In genomic region chr2:218244665-218245064, GRCh38 we compare ENCODE assay signal across 23 cellular contexts. TPM values are rescaled to one million over a fixed set of nuclear protein-coding genes. Genes with fewer than 3 reads are reported as not detected.
DNase-seq lines count a peak whose midpoint lies in the region; ATAC-seq and TF ChIP-seq lines count a peak whose summit lies in the region.
"Had no signal": no experiment of that assay in that cellular context is flagged by ENCODE, and none has a peak within 500 bp of the region (broad histone marks: within the 10 kb centered on the region; RNA-seq: fewer than 3 reads in every experiment).

No MANE protein-coding gene starts in this region.

- ATAC-seq in activated T-cell treated with anti-CD3 and anti-CD28 coated beads, Interleukin-2, amount 50 U/mL, for 4 hours: no peak
- no peak for ATAC-seq in CD8-positive, alpha-beta T cell
- ATAC-seq in activated naive CD8-positive, alpha-beta T cell treated with anti-CD3 and anti-CD28 coated beads, Interleukin-2, amount 10 ng/mL, durations not matched to agents 7 days and 5 days (ENCODE audit: low read depth): no peak
- no peak for ATAC-seq in natural killer cell treated with Interleukin-12 subunit alpha and Interleukin-12 subunit beta and Interleukin-15 and Interleukin-18, amount 100 ng/mL, for 72 hours
- ATAC-seq in SK-N-SH treated with all-trans-retinoic acid at 6 μM for 48 hours: no peak

- peaks cover 32% of the 10 kb centered on the region for H3K4me1 Mint-ChIP-seq in activated T-cell treated with anti-CD3 and anti-CD28 coated beads, Interleukin-2, amount 50 U/mL, for 24 hours (ENCODE audit: low read depth)
- peaks cover 15% of the 10 kb centered on the region for H3K4me1 Mint-ChIP-seq in activated T-cell treated with anti-CD3 and anti-CD28 coated beads, Interleukin-2, amount 50 U/mL, for 4 hours (ENCODE audit: low read depth)
- peaks cover 38% of the 10 kb centered on the region for H3K4me1 Mint-ChIP-seq in CD8-positive, alpha-beta T cell (ENCODE audit: low read depth)
- H3K4me1 Mint-ChIP-seq in activated naive CD8-positive, alpha-beta T cell treated with anti-CD3 and anti-CD28 coated beads, Interleukin-2, amount 10 ng/mL, durations not matched to agents 7 days and 5 days: peaks cover 24% of the 10 kb centered on the region
- peaks cover 12 to 26% of the 10 kb centered on the region in 2 donors for H3K4me1 Mint-ChIP-seq in natural killer cell treated with Interleukin-12 subunit alpha and Interleukin-12 subunit beta and Interleukin-15 and Interleukin-18, amount 100 ng/mL, for 72 hours (ENCODE audit: low read depth in 2 of 2)
- H3K4me1 Mint-ChIP-seq: CD14-positive monocyte, neural crest cell had no signal

- H3K27ac ChIP-seq in CD8-positive, alpha-beta T cell (ENCODE audit: low read depth, low read length): no peak overlapping the region
- H3K27ac ChIP-seq: breast epithelium had no signal

- H3K4me3 ChIP-seq in CD8-positive, alpha-beta T cell (ENCODE audit: low read depth, low read length): no peak overlapping the region
- H3K4me3 ChIP-seq: breast epithelium, psoas muscle, smooth muscle cell had no signal

- H3K4me3 Mint-ChIP-seq in activated T-cell treated with anti-CD3 and anti-CD28 coated beads, Interleukin-2, amount 50 U/mL, for 24 hours: no peak overlapping the region
- no peak overlapping the region for H3K4me3 Mint-ChIP-seq in activated T-cell treated with anti-CD3 and anti-CD28 coated beads, Interleukin-2, amount 50 U/mL, for 4 hours
- no peak overlapping the region for H3K4me3 Mint-ChIP-seq in CD8-positive, alpha-beta T cell
- no peak overlapping the region for H3K4me3 Mint-ChIP-seq in activated naive CD8-positive, alpha-beta T cell treated with anti-CD3 and anti-CD28 coated beads, Interleukin-2, amount 10 ng/mL, durations not matched to agents 7 days and 5 days
- no peak overlapping the region for H3K4me3 Mint-ChIP-seq in natural killer cell treated with Interleukin-12 subunit alpha and Interleukin-12 subunit beta and Interleukin-15 and Interleukin-18, amount 100 ng/mL, for 72 hours
- H3K4me3 Mint-ChIP-seq: CD14-positive monocyte, neural crest cell had no signal

- H3K27ac Mint-ChIP-seq in activated T-cell treated with anti-CD3 and anti-CD28 coated beads, Interleukin-2, amount 50 U/mL, for 24 hours: peak overlapping the region; percentile 75
- H3K27ac Mint-ChIP-seq in CD8-positive, alpha-beta T cell: peak overlapping the region; percentile 63
- peak overlapping the region; percentile 9 for H3K27ac Mint-ChIP-seq in activated naive CD8-positive, alpha-beta T cell treated with anti-CD3 and anti-CD28 coated beads, Interleukin-2, amount 10 ng/mL, durations not matched to agents 7 days and 5 days
- peak overlapping the region; percentile 30 to 77 for H3K27ac Mint-ChIP-seq in natural killer cell treated with Interleukin-12 subunit alpha and Interleukin-12 subunit beta and Interleukin-15 and Interleukin-18, amount 100 ng/mL, for 72 hours

- H3K4me1 ChIP-seq in CD8-positive, alpha-beta T cell (ENCODE audit: insufficient read depth, low read length): peaks cover 35% of the 10 kb centered on the region
- H3K4me1 ChIP-seq: breast epithelium had no signal

- peaks cover 99% of the 10 kb centered on the region for H3K36me3 Mint-ChIP-seq in activated T-cell treated with anti-CD3 and anti-CD28 coated beads, Interleukin-2, amount 50 U/mL, for 24 hours (ENCODE audit: low read depth)
- H3K36me3 Mint-ChIP-seq in activated T-cell treated with anti-CD3 and anti-CD28 coated beads, Interleukin-2, amount 50 U/mL, for 4 hours (ENCODE audit: insufficient read depth): peaks cover 57% of the 10 kb centered on the region
- peaks cover 97% of the 10 kb centered on the region for H3K36me3 Mint-ChIP-seq in CD8-positive, alpha-beta T cell
- peaks cover 28% of the 10 kb centered on the region for H3K36me3 Mint-ChIP-seq in activated naive CD8-positive, alpha-beta T cell treated with anti-CD3 and anti-CD28 coated beads, Interleukin-2, amount 10 ng/mL, durations not matched to agents 7 days and 5 days
- H3K36me3 Mint-ChIP-seq in natural killer cell treated with Interleukin-12 subunit alpha and Interleukin-12 subunit beta and Interleukin-15 and Interleukin-18, amount 100 ng/mL, for 72 hours: peaks cover 26% of the 10 kb centered on the region

- H3K27me3 Mint-ChIP-seq in activated T-cell treated with anti-CD3 and anti-CD28 coated beads, Interleukin-2, amount 50 U/mL, for 24 hours: no peaks in the 10 kb centered on the region
- H3K27me3 Mint-ChIP-seq in activated T-cell treated with anti-CD3 and anti-CD28 coated beads, Interleukin-2, amount 50 U/mL, for 4 hours (ENCODE audit: low read depth): no peaks in the 10 kb centered on the region
- no peaks in the 10 kb centered on the region for H3K27me3 Mint-ChIP-seq in CD8-positive, alpha-beta T cell (ENCODE audit: low read depth)
- H3K27me3 Mint-ChIP-seq in activated naive CD8-positive, alpha-beta T cell treated with anti-CD3 and anti-CD28 coated beads, Interleukin-2, amount 10 ng/mL, durations not matched to agents 7 days and 5 days: no peaks in the 10 kb centered on the region
- H3K27me3 Mint-ChIP-seq in natural killer cell treated with Interleukin-12 subunit alpha and Interleukin-12 subunit beta and Interleukin-15 and Interleukin-18, amount 100 ng/mL, for 72 hours: no peaks in the 10 kb centered on the region

- H3K9me3 ChIP-seq in CD8-positive, alpha-beta T cell (ENCODE audit: low read length): no peaks in the 10 kb centered on the region
- H3K9me3 ChIP-seq: breast epithelium, psoas muscle had no signal

- H3K9me3 Mint-ChIP-seq in activated T-cell treated with anti-CD3 and anti-CD28 coated beads, Interleukin-2, amount 50 U/mL, for 24 hours: no peaks in the 10 kb centered on the region
- no peaks in the 10 kb centered on the region for H3K9me3 Mint-ChIP-seq in activated T-cell treated with anti-CD3 and anti-CD28 coated beads, Interleukin-2, amount 50 U/mL, for 4 hours
- H3K9me3 Mint-ChIP-seq in CD8-positive, alpha-beta T cell: no peaks in the 10 kb centered on the region
- no peaks in the 10 kb centered on the region for H3K9me3 Mint-ChIP-seq in activated naive CD8-positive, alpha-beta T cell treated with anti-CD3 and anti-CD28 coated beads, Interleukin-2, amount 10 ng/mL, durations not matched to agents 7 days and 5 days
- no peaks in the 10 kb centered on the region for H3K9me3 Mint-ChIP-seq in natural killer cell treated with Interleukin-12 subunit alpha and Interleukin-12 subunit beta and Interleukin-15 and Interleukin-18, amount 100 ng/mL, for 72 hours
- H3K9me3 Mint-ChIP-seq: CD14-positive monocyte, neural crest cell had no signal

- CTCF ChIA-PET in CD8-positive, alpha-beta T cell (lab: Charles Lee): interaction anchor here (0.9 to 2.9 kb wide), 3 partner anchors 13 to 15 kb away, joined by 3 to 11 read pairs (median 10); no protein-coding TSS in a partner anchor

- H3K36me3 ChIP-seq in CD8-positive, alpha-beta T cell (ENCODE audit: insufficient read depth, low read length): peaks cover 81% of the 10 kb centered on the region

- no peak for TF ChIP-seq CTCF in CD8-positive, alpha-beta T cell (IDR thresholded peaks at IDR 0.05)

- intact Hi-C loops in CD8-positive, alpha-beta T cell (cut with DNase I, micrococcal nuclease): loop anchor here (2.0 to 5.0 kb wide), 2 partner anchors 16 to 57 kb away; no protein-coding TSS in a partner anchor

- no peaks in the 10 kb centered on the region for H3K27me3 ChIP-seq in CD8-positive, alpha-beta T cell (ENCODE audit: insufficient read depth, low read length)
- H3K27me3 ChIP-seq: breast epithelium had no signal

- DNase-seq in activated T-cell treated with anti-CD3 and anti-CD28 coated beads, Interleukin-2, amount 50 U/mL, for 24 hours: no peak
- no peak for DNase-seq in activated T-cell treated with anti-CD3 and anti-CD28 coated beads, Interleukin-2, amount 50 U/mL, for 4 hours
- no peak for DNase-seq in CD8-positive, alpha-beta T cell
- no peak for DNase-seq in activated naive CD8-positive, alpha-beta T cell treated with anti-CD3 and anti-CD28 coated beads, Interleukin-2, amount 10 ng/mL, durations not matched to agents 7 days and 5 days
- no peak for DNase-seq in natural killer cell treated with Interleukin-12 subunit alpha and Interleukin-12 subunit beta and Interleukin-15 and Interleukin-18, amount 100 ng/mL, for 72 hours (ENCODE audit: low spot score)
- DNase-seq in anterior cingulate cortex (lab: John Stamatoyannopoulos, UW) (no peak), inferior parietal cortex (ENCODE audit: extremely low spot score) (no peak)
- DNase-seq: ACHN; activated CD4-positive, CD25-positive, alpha-beta regulatory T cell; dermis blood vessel endothelial cell; foreskin melanocyte; NCI-H1417 treated with DMSO at 0.1 percent for 48 hours; NCI-H2171; psoas muscle; SIG-M5; stimulated activated CD4-positive, alpha-beta T cell treated with anti-CD3 and anti-CD28 coated beads, Interleukin-4, amount 100 ng/mL, for 1 hour; substantia nigra; T-helper 9 cell had no signal

- POLR2A ChIA-PET in CD8-positive, alpha-beta T cell (lab: Charles Lee): interaction anchor here (0.6 to 0.8 kb wide), 2 partner anchors 13 to 44 kb away, joined by 3 to 5 read pairs; no protein-coding TSS in a partner anchor
- POLR2A ChIA-PET in activated naive CD8-positive, alpha-beta T cell treated with anti-CD3 and anti-CD28 coated beads, Interleukin-2, amount 10 ng/mL, durations not matched to agents 7 days and 5 days (lab: Charles Lee): interaction anchor here (0.6 to 2.1 kb wide), 6 partner anchors 8 to 101 kb away, joined by 3 to 7 read pairs (median 4); no protein-coding TSS in a partner anchor

RNA-seq across cellular contexts. Expression of gene GPBAR1, which starts 16.1 kb away (rescaled TPM):
- total RNA-seq in activated T-cell treated with anti-CD3 and anti-CD28 coated beads, Interleukin-2, amount 50 U/mL, for 4 hours: under 1 TPM; 0.66 to 0.69 (median 0.68) TPM
- total RNA-seq in CD8-positive, alpha-beta T cell: 1 to 10 TPM; 2.2 to 2.5 TPM
- total RNA-seq in activated naive CD8-positive, alpha-beta T cell treated with anti-CD3 and anti-CD28 coated beads, Interleukin-2, amount 10 ng/mL, durations not matched to agents 7 days and 5 days: under 1 TPM; 0.71 to 0.72 TPM
- 1 to 10 TPM; 2.6 to 3.0 TPM for total RNA-seq in natural killer cell treated with Interleukin-12 subunit alpha and Interleukin-12 subunit beta and Interleukin-15 and Interleukin-18, amount 100 ng/mL, for 72 hours
- total RNA-seq: dermis blood vessel endothelial cell had no signal

RNA-seq across cellular contexts. Expression of gene AAMP, which starts 25.3 kb away (rescaled TPM):
- total RNA-seq in activated T-cell treated with anti-CD3 and anti-CD28 coated beads, Interleukin-2, amount 50 U/mL, for 4 hours: 100 to 1,000 TPM; 128 to 142 (median 131) TPM
- 10 to 100 TPM; 44.7 to 50.4 TPM for total RNA-seq in CD8-positive, alpha-beta T cell
- total RNA-seq in activated naive CD8-positive, alpha-beta T cell treated with anti-CD3 and anti-CD28 coated beads, Interleukin-2, amount 10 ng/mL, durations not matched to agents 7 days and 5 days: 10 to 100 TPM; 45.2 to 51.7 TPM
- 100 to 1,000 TPM in 1 of 2 donors, 10 to 100 TPM in 1; 75.6 to 104 TPM for total RNA-seq in natural killer cell treated with Interleukin-12 subunit alpha and Interleukin-12 subunit beta and Interleukin-15 and Interleukin-18, amount 100 ng/mL, for 72 hours

RNA-seq across cellular contexts. Expression of gene PNKD, which starts 25.7 kb away (rescaled TPM):
- 10 to 100 TPM; 14.7 to 19.1 (median 17.8) TPM for total RNA-seq in activated T-cell treated with anti-CD3 and anti-CD28 coated beads, Interleukin-2, amount 50 U/mL, for 4 hours
- total RNA-seq in CD8-positive, alpha-beta T cell: 1 to 10 TPM; 7.1 to 7.2 TPM
- total RNA-seq in activated naive CD8-positive, alpha-beta T cell treated with anti-CD3 and anti-CD28 coated beads, Interleukin-2, amount 10 ng/mL, durations not matched to agents 7 days and 5 days: 10 to 100 TPM; 33.9 to 36.3 TPM
- 10 to 100 TPM; 20.6 to 22.0 TPM for total RNA-seq in natural killer cell treated with Interleukin-12 subunit alpha and Interleukin-12 subunit beta and Interleukin-15 and Interleukin-18, amount 100 ng/mL, for 72 hours

RNA-seq across cellular contexts. Expression of gene ARPC2, which starts 27.7 kb away (rescaled TPM):
- total RNA-seq in activated T-cell treated with anti-CD3 and anti-CD28 coated beads, Interleukin-2, amount 50 U/mL, for 4 hours: 100 to 1,000 TPM; 381 to 396 (median 382) TPM
- 100 to 1,000 TPM; 521 to 547 TPM for total RNA-seq in CD8-positive, alpha-beta T cell
- total RNA-seq in activated naive CD8-positive, alpha-beta T cell treated with anti-CD3 and anti-CD28 coated beads, Interleukin-2, amount 10 ng/mL, durations not matched to agents 7 days and 5 days: 100 to 1,000 TPM; 707 to 735 TPM
- total RNA-seq in natural killer cell treated with Interleukin-12 subunit alpha and Interleukin-12 subunit beta and Interleukin-15 and Interleukin-18, amount 100 ng/mL, for 72 hours: 100 to 1,000 TPM; 509 to 675 TPM

RNA-seq across cellular contexts. Expression of gene TMBIM1, which starts 47.6 kb away (rescaled TPM):
- total RNA-seq in activated T-cell treated with anti-CD3 and anti-CD28 coated beads, Interleukin-2, amount 50 U/mL, for 4 hours: 10 to 100 TPM; 49.0 to 60.5 (median 52.8) TPM
- total RNA-seq in CD8-positive, alpha-beta T cell: 10 to 100 TPM; 80.8 to 86.7 TPM
- 10 to 100 TPM; 61.0 to 71.5 TPM for total RNA-seq in activated naive CD8-positive, alpha-beta T cell treated with anti-CD3 and anti-CD28 coated beads, Interleukin-2, amount 10 ng/mL, durations not matched to agents 7 days and 5 days
- 10 to 100 TPM; 42.8 to 79.0 TPM for total RNA-seq in natural killer cell treated with Interleukin-12 subunit alpha and Interleukin-12 subunit beta and Interleukin-15 and Interleukin-18, amount 100 ng/mL, for 72 hours

Comparison
In these comparisons a context has a peak if more than half of its experiments do, and no peak if none do; other contexts are left out.
1. H3K27ac Mint-ChIP-seq: peak in every context shown above with its lines; median percentile 75 in activated T-cell treated with anti-CD3 and anti-CD28 coated beads, Interleukin-2, amount 50 U/mL, for 24 hours; 63 in CD8-positive, alpha-beta T cell; 54 in natural killer cell treated with Interleukin-12 subunit alpha and Interleukin-12 subunit beta and Interleukin-15 and Interleukin-18, amount 100 ng/mL, for 72 hours; 9 in activated naive CD8-positive, alpha-beta T cell treated with anti-CD3 and anti-CD28 coated beads, Interleukin-2, amount 10 ng/mL, durations not matched to agents 7 days and 5 days.